ENCODE assay signal across 25 cellular contexts in the genomic region with DNA sequence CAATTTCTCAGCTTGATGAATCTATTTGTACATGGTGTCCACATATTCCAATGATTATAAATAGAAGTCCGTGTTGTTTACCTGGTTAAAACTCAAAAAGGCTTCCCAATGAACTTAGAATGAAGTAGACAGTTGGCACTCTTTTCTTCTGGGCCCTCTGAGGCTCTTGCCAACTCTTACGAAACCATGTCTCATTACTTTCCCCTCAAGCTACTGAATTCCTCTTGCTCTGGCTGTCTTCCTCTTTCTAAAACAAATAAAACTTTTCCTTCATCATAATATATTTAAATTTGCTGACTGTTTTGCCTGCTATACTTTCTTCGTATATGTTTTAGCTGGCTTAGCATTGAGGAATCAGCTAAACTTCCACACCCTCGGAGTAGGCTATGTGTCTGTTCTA.
A peak's percentile ranks its signal among the peaks of the same experiment; 100 is the strongest.
DNase-seq lines count a peak whose midpoint lies in the region; ATAC-seq, FAIRE-seq and TF ChIP-seq lines count a peak whose summit lies in the region.
"Had no signal": no experiment of that assay in that cellular context is flagged by ENCODE, and none has a peak within 500 bp of the region (broad histone marks: within the 10 kb centered on the region; RNA-seq: fewer than 3 reads in every experiment).

No MANE protein-coding gene starts in this region.

- H3F3A ChIP-seq in PC-3 (ENCODE audit: low read length, unreplicated experiment), result no peaks in the 10 kb centered on the region

- POLR2A ChIA-PET in PC-3 (lab: Charles Lee; ENCODE audit: unreplicated experiment), result no interaction called here

- H3K9me3 ChIP-seq in MG63 (no peaks in the 10 kb centered on the region), PC-3 (ENCODE audit: low read length) (no peaks in the 10 kb centered on the region)
- H3K9me3 ChIP-seq: lower lobe of right lung, psoas muscle had no signal

- H3K4me3 ChIP-seq in MG63 (no peak overlapping the region), PC-3 (ENCODE audit: low read length) (no peak overlapping the region)
- H3K4me3 ChIP-seq: hepatocyte, lower lobe of right lung, psoas muscle, skin epidermis, transverse colon had no signal

- H3K36me3 ChIP-seq in MG63 (no peaks in the 10 kb centered on the region), PC-3 (ENCODE audit: low read depth, low read length) (no peaks in the 10 kb centered on the region)
- H3K36me3 ChIP-seq: lower lobe of right lung, transverse colon had no signal

- FAIRE-seq in RCC 7860 (lab: Jason Lieb, UNC), result no peak
- FAIRE-seq: H1, HTR-8/SVneo had no signal

- TF ChIP-seq CTCF in PC-3 (conservative IDR thresholded peaks at IDR 0.05; ENCODE audit: low read depth, low read length), result no peak

- no peak overlapping the region for H2AFZ ChIP-seq in PC-3 (ENCODE audit: low read length)
- H2AFZ ChIP-seq: hepatocyte had no signal

- H3K4me2 ChIP-seq in PC-3 (ENCODE audit: low read length), result no peak overlapping the region
- H3K4me2 ChIP-seq: hepatocyte had no signal

- 0 out of 2 replicates have a peak, but pooled peaks have one; percentile 22 for ATAC-seq in PC-3
- ATAC-seq: activated naive CD4-positive, alpha-beta T cell treated with anti-CD3 and anti-CD28 coated beads, Interleukin-2, amount 50 U/mL, for 72 hours; activated T-cell treated with anti-CD3 and anti-CD28 coated beads, Interleukin-2, amount 50 U/mL, for 72 hours; effector memory CD8-positive, alpha-beta T cell; lower lobe of right lung; Panc1; psoas muscle had no signal

- no peak overlapping the region for H3K27ac ChIP-seq in PC-3 (ENCODE audit: low read length)
- H3K27ac ChIP-seq: hepatocyte, lower lobe of right lung, psoas muscle, skin epidermis, transverse colon had no signal

- intact Hi-C loops in PC-3 (cut with micrococcal nuclease), result no loop called here

- BruUV-seq in PC-3 (replicated peaks; lab: Mats Ljungman, UMichigan), result no TSS peak

- H3K79me2 ChIP-seq in PC-3 (ENCODE audit: low read length), result no peaks in the 10 kb centered on the region
- H3K79me2 ChIP-seq: hepatocyte had no signal

- DNase-seq in MG63 (peak; percentile 28), PC-3 (peak; percentile 56), dedifferentiated amniotic fluid mesenchymal stem cell (ENCODE audit: extremely low spot score) (peak; percentile 19), stromal cell of bone marrow (ENCODE audit: low read depth) (peak; percentile 2), RCC 7860 (ENCODE audit: low spot score) (no peak), A172 (ENCODE audit: low spot score) (no peak)
- DNase-seq in activated naive CD4-positive, alpha-beta T cell treated with Interleukin-2 at 50 U/mL for 16 hours, result no peak
- DNase-seq: activated CD4-positive, CD25-positive, alpha-beta regulatory T cell treated with anti-CD3 and anti-CD28 coated beads, Interleukin-2, amount 50 U/mL, for 72 hours; activated T-cell treated with anti-CD3 and anti-CD28 coated beads, Interleukin-2, amount 50 U/mL, for 72 hours; COR-L47; DND-41; effector memory CD8-positive, alpha-beta T cell; Karpas-422; lower lobe of right lung; NCI-H748 treated with DMSO at 0.1 percent for 48 hours; psoas muscle; stimulated activated CD4-positive, alpha-beta T cell treated with anti-CD3 and anti-CD28 coated beads, Interleukin-4, amount 100 ng/mL, for 24 hours; SW 1271; transverse colon had no signal

- H3K4me1 ChIP-seq in PC-3 (ENCODE audit: insufficient read depth, low read length), result no peaks in the 10 kb centered on the region; the same call in 1 of the 2 replicates
- H3K4me1 ChIP-seq: lower lobe of right lung, psoas muscle had no signal

- CTCF ChIA-PET in PC-3 (lab: Charles Lee), result no interaction called here

- H3K9me2 ChIP-seq in PC-3 (replicated peaks; ENCODE audit: low read length), result no peaks in the 10 kb centered on the region

- H3K27me3 ChIP-seq in MG63 (no peaks in the 10 kb centered on the region), PC-3 (ENCODE audit: low read length) (no peaks in the 10 kb centered on the region)
- H3K27me3 ChIP-seq: hepatocyte, transverse colon had no signal

- H4K20me1 ChIP-seq in PC-3 (ENCODE audit: low read length), result no peaks in the 10 kb centered on the region

- no peak overlapping the region for H3K9ac ChIP-seq in PC-3 (ENCODE audit: low read length)

Comparison
In these comparisons a context has a peak if more than half of its experiments do, and no peak if none do; other contexts are left out.
1. DNase-seq: peak in MG63 (single experiment), PC-3 (single experiment), dedifferentiated amniotic fluid mesenchymal stem cell (single experiment) and stromal cell of bone marrow (single experiment); none in activated naive CD4-positive, alpha-beta T cell treated with Interleukin-2 at 50 U/mL for 16 hours (single experiment), RCC 7860 (single experiment) and A172 (single experiment).